Comparison of ENCODE assay signal across 8 cellular contexts in the genomic region with DNA sequence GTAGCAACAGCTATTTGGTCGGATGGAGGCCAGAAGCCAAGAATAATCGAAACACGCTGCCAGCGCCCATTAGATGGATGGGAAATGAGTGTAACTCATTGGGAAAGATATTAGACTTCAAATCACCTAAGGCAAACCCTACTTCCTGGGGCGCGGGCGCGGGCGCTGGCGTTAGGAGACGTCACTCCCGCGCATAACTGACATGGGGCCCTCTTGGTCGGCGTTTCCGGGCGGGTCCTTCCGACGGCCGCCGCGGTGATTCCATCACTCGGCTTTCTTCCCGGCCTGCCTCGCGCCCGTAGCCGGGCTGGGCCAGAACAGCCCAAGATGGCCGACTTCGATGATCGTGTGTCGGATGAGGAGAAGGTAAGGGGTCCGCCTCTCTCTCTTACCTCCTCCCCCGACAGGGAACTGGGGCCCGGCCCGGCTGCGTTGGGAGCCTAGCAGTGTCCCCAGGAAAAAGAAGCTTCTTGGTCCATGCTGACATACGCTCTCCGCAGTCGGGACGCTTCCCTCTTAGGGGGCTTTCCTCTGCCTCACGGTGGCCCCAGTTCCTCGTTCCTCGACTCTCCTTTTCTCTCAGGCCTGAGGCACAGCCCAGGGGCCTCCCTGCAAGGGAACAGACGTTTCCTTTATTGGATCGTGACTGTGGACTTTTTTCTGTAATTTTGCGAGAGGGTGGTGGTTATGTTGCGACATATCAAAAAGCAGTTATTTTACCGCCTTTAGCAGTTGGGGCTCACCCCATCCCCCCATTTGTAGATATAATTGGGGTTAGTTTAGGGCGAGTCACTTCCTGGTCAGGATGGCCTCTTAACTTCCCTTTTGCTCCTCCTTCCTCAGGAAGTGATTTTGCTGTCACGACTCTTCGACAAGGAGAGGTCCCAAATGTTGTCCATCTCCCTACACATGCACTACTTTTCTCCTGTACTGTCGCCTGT. TPM values are rescaled to one million over a fixed set of nuclear protein-coding genes. Genes with fewer than 3 reads are reported as not detected.
DNase-seq lines count a peak whose midpoint lies in the region; ATAC-seq and TF ChIP-seq lines count a peak whose summit lies in the region.

A gene (plus strand): TSS at position 315 of the 941 bp plus-strand sequence. CDS start 13 bp downstream, at position 328.

- H3K4me3 Mint-ChIP-seq in T-helper 17 cell: peak within 1 kb of the TSS; percentile 98

- ATAC-seq in GM18499 (IDR thresholded peaks at IDR 0.05; ENCODE audit: insufficient read depth, unreplicated experiment): peak; percentile 51
- ATAC-seq in HG02938 (IDR thresholded peaks at IDR 0.05; ENCODE audit: unreplicated experiment): peak; percentile 75
- ATAC-seq in T-helper 17 cell: peak; percentile 85
- peak; percentile 99 for ATAC-seq in left ventricle myocardium superior
- ATAC-seq in psoas muscle: peak; percentile 95 to 96 (median 95)

- peaks cover 50% of the 10 kb centered on the region for H3K4me1 ChIP-seq in psoas muscle
- H3K4me1 ChIP-seq in urinary bladder (ENCODE audit: insufficient read depth): peaks cover 2% of the 10 kb centered on the region

- H3K27ac ChIP-seq in psoas muscle: peak within 1 kb of the TSS; percentile 96
- peak within 1 kb of the TSS; percentile 98 for H3K27ac ChIP-seq in urinary bladder (ENCODE audit: low read depth)

- H3K36me3 ChIP-seq in psoas muscle (ENCODE audit: insufficient read depth in 1 of 2, low read depth in 1 of 2) (peaks cover 0 to 20% of the 10 kb centered on the region in 2 donors), urinary bladder (ENCODE audit: insufficient read depth) (no peaks in the 10 kb centered on the region)

- TF ChIP-seq CTCF in psoas muscle (IDR thresholded peaks at IDR 0.05): no peak

- H3K27ac Mint-ChIP-seq in T-helper 17 cell: peak within 1 kb of the TSS; percentile 99

- H3K4me3 ChIP-seq in psoas muscle (peak within 1 kb of the TSS; percentile 88), urinary bladder (ENCODE audit: low read depth, low read length) (peak within 1 kb of the TSS; percentile 86)

- H3K4me1 Mint-ChIP-seq in T-helper 17 cell: peaks cover 32% of the 10 kb centered on the region

- 0 to 1% (median 1%) methylated on average over 49 to 53 of the region's 53 CpGs for WGBS in psoas muscle, 3 donors
- WGBS in urinary bladder: under 1% methylated on average over 53 of the region's 53 CpGs

- no peaks in the 10 kb centered on the region for H3K27me3 ChIP-seq in psoas muscle (ENCODE audit: insufficient read depth in 3 of 3, low read length in 2 of 3)

- DNase-seq in NCI-H187 (lab: John Stamatoyannopoulos, UW) (peak; percentile 54 to 82), T-helper 17 cell (peak; percentile 83 to 86 (median 84)), amygdala (lab: John Stamatoyannopoulos, UW) (peak; percentile 44 to 93 (median 84)), left ventricle myocardium superior (peak; percentile 95), psoas muscle (peak; percentile 92 to 96)

- intact Hi-C loops in left ventricle myocardium superior (cut with micrococcal nuclease): no loop called here
- intact Hi-C loops in psoas muscle (cut with DNase I): loop anchor here (2.0 to 10.0 kb wide), 5 partner anchors 87 to 455 kb away; a partner anchor contains a TSS

- H3K27me3 Mint-ChIP-seq in T-helper 17 cell: no peaks in the 10 kb centered on the region

- H3K36me3 Mint-ChIP-seq in T-helper 17 cell (ENCODE audit: low read depth): peaks cover 4% of the 10 kb centered on the region

- H3K9me3 ChIP-seq in T-helper 17 cell (ENCODE audit: control insufficient read depth, low read length, poor library complexity, severe bottlenecking) (no peaks in the 10 kb centered on the region), psoas muscle (no peaks in the 10 kb centered on the region)

RNA-seq across cellular contexts. Expression of the gene that starts here (rescaled TPM):
- total RNA-seq in T-helper 17 cell: 100 to 1,000 TPM; 203 to 224 TPM
- total RNA-seq in left ventricle myocardium superior: 24.1 TPM
- 10 to 100 TPM; 24.2 to 39.1 (median 33.1) TPM for total RNA-seq in psoas muscle
- 10 to 100 TPM; 14.8 to 73.3 (median 58.2) TPM for polyA plus RNA-seq in psoas muscle
- 192 TPM for total RNA-seq in urinary bladder
- 42.3 TPM for polyA plus RNA-seq in urinary bladder

Comparison
In these comparisons a context has a peak if more than half of its experiments do, and no peak if none do; other contexts are left out.
1. Peak in every context shown above with its lines: DNase-seq, ATAC-seq, H3K4me3 ChIP-seq and H3K27ac ChIP-seq.